ENCODE assay signal across 8 cellular contexts in the genomic region with DNA sequence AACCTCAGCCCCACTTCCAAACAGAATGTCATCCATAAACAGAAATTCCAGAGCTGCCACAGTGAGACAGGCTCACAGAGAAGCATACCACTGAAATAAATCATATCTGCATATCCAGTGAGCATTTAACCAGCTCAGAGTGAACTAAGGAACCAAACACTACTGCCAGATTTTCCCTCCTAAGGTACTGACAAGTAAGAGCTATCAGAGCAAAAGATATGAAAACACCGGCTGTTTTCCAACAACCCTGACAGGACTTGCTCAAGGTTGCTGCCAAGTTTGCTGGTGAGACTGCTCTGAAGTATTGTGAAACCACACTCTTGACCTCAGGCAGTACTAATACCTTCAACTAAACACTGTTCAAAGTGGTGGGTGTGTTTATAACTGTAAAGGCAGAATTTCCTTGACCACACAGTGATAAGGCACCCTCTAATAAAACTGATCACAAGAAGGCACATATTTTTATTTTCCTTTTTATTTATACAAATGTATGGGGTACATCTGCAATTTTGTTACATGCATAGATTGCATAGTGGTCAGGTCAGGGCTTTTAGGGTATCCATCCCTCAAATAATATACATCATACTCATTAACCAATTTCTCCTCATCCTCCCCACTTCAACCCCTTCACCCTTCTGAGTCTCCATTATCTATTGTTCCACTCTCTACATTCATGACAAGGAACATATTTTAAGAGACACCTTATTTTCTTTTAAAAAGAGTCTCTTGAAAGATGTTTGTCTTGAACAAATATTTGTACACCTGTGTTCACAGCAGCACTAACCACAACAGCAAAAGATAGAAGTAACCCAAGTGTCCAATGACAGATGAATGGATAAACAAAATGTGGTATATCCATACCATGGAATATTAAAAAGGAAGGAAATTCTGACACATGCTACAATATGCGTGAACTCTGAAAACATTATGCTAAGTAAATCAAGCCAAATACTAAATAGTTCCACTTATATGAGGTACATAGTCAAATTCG. TPM values are rescaled to one million over a fixed set of nuclear protein-coding genes. Genes with fewer than 3 reads are reported as not detected.
DNase-seq lines count a peak whose midpoint lies in the region; ATAC-seq and TF ChIP-seq lines count a peak whose summit lies in the region.

No MANE protein-coding gene starts in this region.

- no peak overlapping the region for H3K9ac ChIP-seq in OCI-LY1 (ENCODE audit: low read length)

- peak; percentile 90 for DNase-seq in AG04450 (ENCODE audit: low read depth, low spot score)
- no peak for DNase-seq in effector memory CD8-positive, alpha-beta T cell
- no peak for DNase-seq in natural killer cell treated with Interleukin-12 subunit alpha and Interleukin-12 subunit beta and Interleukin-15 and Interleukin-18, amount 100 ng/mL, for 72 hours (ENCODE audit: low spot score)
- no peak for DNase-seq in cortex of kidney (lab: John Stamatoyannopoulos, UW)
- DNase-seq in activated CD8-positive, alpha-beta memory T cell treated with anti-CD3 and anti-CD28 coated beads, Interleukin-2, amount 50 U/mL, for 4 hours, result no peak

- peak overlapping the region; percentile 69 to 92 for H3K27ac Mint-ChIP-seq in effector memory CD8-positive, alpha-beta T cell
- peak overlapping the region; percentile 48 to 72 for H3K27ac Mint-ChIP-seq in natural killer cell treated with Interleukin-12 subunit alpha and Interleukin-12 subunit beta and Interleukin-15 and Interleukin-18, amount 100 ng/mL, for 72 hours

- no peaks in the 10 kb centered on the region for H3K79me2 ChIP-seq in OCI-LY1 (ENCODE audit: insufficient read depth, low read length)

- no peaks in the 10 kb centered on the region for H3K9me3 ChIP-seq in AG04450 (ENCODE audit: control insufficient read depth, insufficient read depth, low read length)
- H3K9me3 ChIP-seq in OCI-LY1 (ENCODE audit: low read length), result no peaks in the 10 kb centered on the region

- no peaks in the 10 kb centered on the region for H3K9me2 ChIP-seq in OCI-LY1 (ENCODE audit: low read depth, low read length)

- CTCF ChIA-PET in AG04450 (lab: Charles Lee), result interaction anchor here (1.4 kb wide), 1 partner anchor 17 kb away, joined by 3 read pairs; no protein-coding TSS in a partner anchor

- H3K4me1 ChIP-seq in OCI-LY1 (ENCODE audit: insufficient read depth, low read length, severe bottlenecking), result peaks cover 30% of the 10 kb centered on the region

- ATAC-seq in GM18508 (IDR thresholded peaks at IDR 0.05; ENCODE audit: insufficient read depth, unreplicated experiment), result peak; percentile 54
- ATAC-seq in HG02973 (IDR thresholded peaks at IDR 0.05; ENCODE audit: unreplicated experiment), result peak; percentile 65
- ATAC-seq in effector memory CD8-positive, alpha-beta T cell (replicated peaks), result peak; percentile 65
- ATAC-seq in natural killer cell treated with Interleukin-12 subunit alpha and Interleukin-12 subunit beta and Interleukin-15 and Interleukin-18, amount 100 ng/mL, for 72 hours, result peak; percentile 67 to 85

- POLR2A ChIA-PET in AG04450 (lab: Yijun Ruan, JAX), result interaction anchor here (0.6 to 2.0 kb wide), 7 partner anchors 12 to 194 kb away, joined by 3 to 35 read pairs (median 6); partner anchors contain the start of genes ASAH2B and SGMS1

- H3F3A ChIP-seq in OCI-LY1 (ENCODE audit: insufficient read depth, low read length), result no peaks in the 10 kb centered on the region

- no peak overlapping the region for H3K4me3 ChIP-seq in AG04450 (ENCODE audit: low read depth, low read length)
- H3K4me3 ChIP-seq in OCI-LY1 (ENCODE audit: low read depth, low read length, poor library complexity, severe bottlenecking), result no peak overlapping the region

- H3K36me3 ChIP-seq in OCI-LY1 (ENCODE audit: insufficient read depth, low read length), result no peaks in the 10 kb centered on the region

- no peaks in the 10 kb centered on the region for H3K27me3 ChIP-seq in AG04450 (ENCODE audit: control insufficient read depth, insufficient read depth, low read length)
- H3K27me3 ChIP-seq in OCI-LY1 (ENCODE audit: insufficient read depth, low read length), result no peaks in the 10 kb centered on the region

- H2AFZ ChIP-seq in OCI-LY1 (ENCODE audit: low read length), result no peak overlapping the region

- H3K36me3 Mint-ChIP-seq in effector memory CD8-positive, alpha-beta T cell (ENCODE audit: insufficient read depth), result peaks cover 3% of the 10 kb centered on the region
- H3K36me3 Mint-ChIP-seq in natural killer cell treated with Interleukin-12 subunit alpha and Interleukin-12 subunit beta and Interleukin-15 and Interleukin-18, amount 100 ng/mL, for 72 hours, result no peaks in the 10 kb centered on the region

- H3K4me1 Mint-ChIP-seq in effector memory CD8-positive, alpha-beta T cell (ENCODE audit: low read depth in 2 of 2), result peaks cover 49 to 78% of the 10 kb centered on the region in 2 donors
- H3K4me1 Mint-ChIP-seq in natural killer cell treated with Interleukin-12 subunit alpha and Interleukin-12 subunit beta and Interleukin-15 and Interleukin-18, amount 100 ng/mL, for 72 hours (ENCODE audit: low read depth in 2 of 2), result peaks cover 41 to 52% of the 10 kb centered on the region in 2 donors

- peak overlapping the region; percentile 56 to 76 for H3K4me3 Mint-ChIP-seq in effector memory CD8-positive, alpha-beta T cell
- H3K4me3 Mint-ChIP-seq in natural killer cell treated with Interleukin-12 subunit alpha and Interleukin-12 subunit beta and Interleukin-15 and Interleukin-18, amount 100 ng/mL, for 72 hours, result peak overlapping the region; percentile 36

- H3K27ac ChIP-seq in AG04450 (ENCODE audit: low read depth, low read length) (peak overlapping the region; percentile 47), OCI-LY1 (ENCODE audit: low read depth, low read length, poor library complexity, severe bottlenecking) (peak overlapping the region; percentile 8)

- H4K20me1 ChIP-seq in OCI-LY1 (ENCODE audit: insufficient read depth, low read length), result no peaks in the 10 kb centered on the region

- no peaks in the 10 kb centered on the region for H3K27me3 Mint-ChIP-seq in effector memory CD8-positive, alpha-beta T cell
- no peaks in the 10 kb centered on the region for H3K27me3 Mint-ChIP-seq in natural killer cell treated with Interleukin-12 subunit alpha and Interleukin-12 subunit beta and Interleukin-15 and Interleukin-18, amount 100 ng/mL, for 72 hours

- TF ChIP-seq CTCF in AG04450 (IDR thresholded peaks at IDR 0.05; ENCODE audit: low read depth, low read length), result no peak
- TF ChIP-seq CTCF in OCI-LY1 (IDR thresholded peaks at IDR 0.05; ENCODE audit: low read length), result no peak

- no peaks in the 10 kb centered on the region for H3K9me3 Mint-ChIP-seq in effector memory CD8-positive, alpha-beta T cell
- no peaks in the 10 kb centered on the region for H3K9me3 Mint-ChIP-seq in natural killer cell treated with Interleukin-12 subunit alpha and Interleukin-12 subunit beta and Interleukin-15 and Interleukin-18, amount 100 ng/mL, for 72 hours

- no peak overlapping the region for H3K4me2 ChIP-seq in OCI-LY1 (ENCODE audit: low read length)

RNA-seq across cellular contexts. Expression of gene SGMS1, which starts 18.2 kb away (rescaled TPM):
- 16.0 and 17.7 TPM in 2 replicates for polyA plus RNA-seq in AG04450 (2011; rRNA removed)
- polyA minus RNA-seq in AG04450 (2011; rRNA and poly(A)+ RNA removed), result 23.8 and 25.1 TPM in 2 replicates
- total RNA-seq in natural killer cell treated with Interleukin-12 subunit alpha and Interleukin-12 subunit beta and Interleukin-15 and Interleukin-18, amount 100 ng/mL, for 72 hours, result 10 to 100 TPM; 31.6 to 49.0 TPM
